In genomic region chr5:83917261-83917908, GRCh38 we compare ENCODE assay signal across 23 cellular contexts.
DNase-seq lines count a peak whose midpoint lies in the region; ATAC-seq and TF ChIP-seq lines count a peak whose summit lies in the region.
"Had no signal": no experiment of that assay in that cellular context is flagged by ENCODE, and none has a peak within 500 bp of the region (broad histone marks: within the 10 kb centered on the region; RNA-seq: fewer than 3 reads in every experiment).

No MANE protein-coding gene starts in this region.

- H3K36me3 Mint-ChIP-seq in naive thymus-derived CD8-positive, alpha-beta T cell = no peaks in the 10 kb centered on the region
- H3K36me3 Mint-ChIP-seq: CD8-positive, alpha-beta T cell had no signal

- CTCF ChIA-PET in IMR-90 (lab: Yijun Ruan, JAX) = interaction anchor here (0.7 kb wide), 1 partner anchor 10 kb away, joined by 3 read pairs; no protein-coding TSS in a partner anchor

- H3K79me2 ChIP-seq in hepatocyte (no peaks in the 10 kb centered on the region), trophoblast cell (ENCODE audit: control insufficient read depth, insufficient read depth, low read length, poor library complexity) (no peaks in the 10 kb centered on the region)

- no peaks in the 10 kb centered on the region for H3K9me2 ChIP-seq in hepatocyte (replicated peaks; ENCODE audit: insufficient read depth)

- H4K12ac ChIP-seq in trophoblast cell (ENCODE audit: low read depth, low read length) = no peak overlapping the region

- ATAC-seq in IMR-90 (ENCODE audit: low read depth) = no peak
- ATAC-seq in GM21619 (IDR thresholded peaks at IDR 0.05; ENCODE audit: unreplicated experiment) = no peak
- no peak for ATAC-seq in GM18861 (IDR thresholded peaks at IDR 0.05; ENCODE audit: unreplicated experiment)
- ATAC-seq in naive thymus-derived CD8-positive, alpha-beta T cell = no peak
- ATAC-seq: CD8-positive, alpha-beta T cell; HepG2; Panc1 had no signal

- no peak overlapping the region for H2BK20ac ChIP-seq in IMR-90 (ENCODE audit: low read depth, low read length)

- peaks cover 0 to 4% (median 3%) of the 10 kb centered on the region in 5 donors for H3K27me3 Mint-ChIP-seq in naive thymus-derived CD8-positive, alpha-beta T cell

- H3K4me1 Mint-ChIP-seq in naive thymus-derived CD8-positive, alpha-beta T cell = no peaks in the 10 kb centered on the region

- WGBS in IMR-90 (ENCODE audit: extremely low coverage in 2 of 2, insufficient read length in 1 of 2), 2 experiments = 100% methylated on average over 1 of the region's 4 CpGs; no CpG with 5 or more reads in 1 of the 2 experiments
- WGBS in hepatocyte (ENCODE audit: low lambda C conversion rate, missing lambda C conversion rate) = 67% methylated on average over 4 of the region's 4 CpGs
- no CpG with 5 or more reads among the region's 4 CpGs for WGBS in trophoblast cell (ENCODE audit: extremely low coverage, insufficient coverage, insufficient read length)

- in situ Hi-C loops in IMR-90 (cut with MboI; ENCODE audit: low sequenced_read_pairs) = no loop called here

- no peak overlapping the region for H3K4me3 ChIP-seq in IMR-90 (ENCODE audit: insufficient read depth, low read depth, low read length)
- H3K4me3 ChIP-seq in SJCRH30 = no peak overlapping the region
- H3K4me3 ChIP-seq in hepatocyte = no peak overlapping the region
- H3K4me3 ChIP-seq in trophoblast cell (ENCODE audit: low read depth, low read length) = no peak overlapping the region

- H3K9me3 ChIP-seq in IMR-90 (ENCODE audit: control insufficient read depth, insufficient read depth, low read length) (no peaks in the 10 kb centered on the region), SJCRH30 (replicated peaks) (0 out of 2 replicates have a peak, but pooled peaks cover 2% of the 10 kb centered on the region), hepatocyte (ENCODE audit: low read depth) (no peaks in the 10 kb centered on the region), trophoblast cell (ENCODE audit: insufficient read depth, low read depth, low read length) (no peaks in the 10 kb centered on the region)
- H3K9me3 ChIP-seq: Caco-2 had no signal

- no peak for TF ChIP-seq POLR2A in IMR-90 (IDR thresholded peaks at IDR 0.05; ENCODE audit: low read depth, low read length)

- H3K14ac ChIP-seq in IMR-90 (replicated peaks; ENCODE audit: low read depth, low read length) (no peak overlapping the region), trophoblast cell (ENCODE audit: low read length) (no peak overlapping the region)

- H4K91ac ChIP-seq in IMR-90 (ENCODE audit: insufficient read depth, low read depth, low read length) (no peak overlapping the region), trophoblast cell (ENCODE audit: low read depth, low read length) (no peak overlapping the region)

- TF ChIP-seq CTCF in IMR-90 (conservative IDR thresholded peaks at IDR 0.05; ENCODE audit: low read depth, low read length) = no peak
- TF ChIP-seq CTCF in hepatocyte (IDR thresholded peaks at IDR 0.05; ENCODE audit: poor library complexity) = no peak

- no TSS peak for BruUV-seq in IMR-90 (replicated peaks; lab: Mats Ljungman, UMichigan)

- H3K23ac ChIP-seq in IMR-90 (ENCODE audit: low read depth, low read length) (no peak overlapping the region), trophoblast cell (ENCODE audit: low read length) (no peak overlapping the region)

- dilution Hi-C loops in IMR-90 (cut with HindIII; ENCODE audit: low sequenced_read_pairs, unreplicated experiment) = no loop called here

- H3K9ac ChIP-seq in IMR-90 (ENCODE audit: low read depth, low read length) = no peak overlapping the region
- H3K9ac ChIP-seq in trophoblast cell (ENCODE audit: low read length) = no peak overlapping the region

- H4K8ac ChIP-seq in IMR-90 (ENCODE audit: low read depth in 2 of 2, low read length in 2 of 2) (no peak overlapping the region), trophoblast cell (ENCODE audit: low read depth, low read length) (no peak overlapping the region)

- H3K9me3 Mint-ChIP-seq in naive thymus-derived CD8-positive, alpha-beta T cell = no peaks in the 10 kb centered on the region
- H3K9me3 Mint-ChIP-seq: CD8-positive, alpha-beta T cell had no signal

- no peaks in the 10 kb centered on the region for H3K79me1 ChIP-seq in IMR-90 (ENCODE audit: low read depth in 1 of 2, low read length in 2 of 2)
- no peaks in the 10 kb centered on the region for H3K79me1 ChIP-seq in trophoblast cell (ENCODE audit: low read length)

- no peak overlapping the region for H2BK15ac ChIP-seq in IMR-90 (ENCODE audit: low read depth, low read length)

- H3K18ac ChIP-seq in IMR-90 (ENCODE audit: low read depth, low read length) = peak overlapping the region; percentile 50; the same call in 1 of the 2 replicates
- no peak overlapping the region for H3K18ac ChIP-seq in trophoblast cell (ENCODE audit: low read length)

- H3K4me2 ChIP-seq in IMR-90 (ENCODE audit: low read depth, low read length) (no peak overlapping the region), hepatocyte (no peak overlapping the region), trophoblast cell (ENCODE audit: low read length) (no peak overlapping the region)

- H2AK5ac ChIP-seq in IMR-90 (ENCODE audit: low read depth, low read length) = no peak overlapping the region
- H2AK5ac ChIP-seq in trophoblast cell (ENCODE audit: low read length) = no peak overlapping the region

- intact Hi-C loops in IMR-90 (cut with micrococcal nuclease) = no loop called here

- no peak overlapping the region for H3K27ac ChIP-seq in IMR-90 (ENCODE audit: insufficient read depth, low read length)
- H3K27ac ChIP-seq in SJCRH30 = no peak overlapping the region; the same call in 1 of the 2 replicates
- no peak overlapping the region for H3K27ac ChIP-seq in hepatocyte
- H3K27ac ChIP-seq in trophoblast cell (ENCODE audit: low read depth, low read length) = no peak overlapping the region
- H3K27ac ChIP-seq: C4-2B, RWPE1 had no signal

- H3K4me3 Mint-ChIP-seq in naive thymus-derived CD8-positive, alpha-beta T cell = no peak overlapping the region
- H3K4me3 Mint-ChIP-seq: CD8-positive, alpha-beta T cell had no signal

- H2BK120ac ChIP-seq in IMR-90 (ENCODE audit: low read depth, low read length) = no peak overlapping the region
- H2BK120ac ChIP-seq in trophoblast cell (ENCODE audit: insufficient read depth, low read length, poor library complexity) = no peak overlapping the region

- H4K5ac ChIP-seq in IMR-90 (ENCODE audit: low read depth, low read length) = no peak overlapping the region

- no peaks in the 10 kb centered on the region for H3K36me3 ChIP-seq in IMR-90 (ENCODE audit: control insufficient read depth, insufficient read depth, low read length)
- no peaks in the 10 kb centered on the region for H3K36me3 ChIP-seq in SJCRH30
- H3K36me3 ChIP-seq in hepatocyte (replicated peaks; ENCODE audit: insufficient read depth, low read depth) = no peaks in the 10 kb centered on the region
- H3K36me3 ChIP-seq in trophoblast cell (ENCODE audit: control insufficient read depth in 1 of 2, insufficient read depth in 2 of 2, low read length in 2 of 2) = no peaks in the 10 kb centered on the region

- H4K20me1 ChIP-seq in IMR-90 (ENCODE audit: insufficient read depth, low read length) (no peaks in the 10 kb centered on the region), hepatocyte (ENCODE audit: insufficient read depth, poor library complexity, severe bottlenecking) (no peaks in the 10 kb centered on the region)

- POLR2A ChIA-PET in IMR-90 (lab: Charles Lee; ENCODE audit: unreplicated experiment) = no interaction called here
- POLR2A ChIA-PET in naive thymus-derived CD8-positive, alpha-beta T cell (lab: Charles Lee) = no interaction called here

- no peak for DNase-seq in IMR-90
- DNase-seq in SJCRH30 = peak; percentile 16 to 50
- peak; percentile 13 for DNase-seq in hepatocyte (ENCODE audit: low spot score)
- DNase-seq in trophoblast cell = no peak
- DNase-seq in NAMALWA (ENCODE audit: low spot score) = no peak
- DNase-seq in naive thymus-derived CD8-positive, alpha-beta T cell = no peak
- DNase-seq: Caco-2; CD8-positive, alpha-beta T cell; DMS79; EL; GF-D8; H7; KBM-7; NCI-H2029; NCI-H2227 treated with DMSO at 0.1 percent for 48 hours; NCI-H526 treated with DMSO at 0.1 percent for 48 hours; SHP77 treated with DMSO at 0.1 percent for 48 hours had no signal

- no peak for TF ChIP-seq RAD21 in IMR-90 (IDR thresholded peaks at IDR 0.05; ENCODE audit: low read length)

- H2BK5ac ChIP-seq in IMR-90 (ENCODE audit: low read depth, low read length, poor library complexity, severe bottlenecking) (no peak overlapping the region), trophoblast cell (ENCODE audit: low read depth, low read length, poor library complexity) (peak overlapping the region; percentile 56)

- H3K4ac ChIP-seq in IMR-90 (ENCODE audit: low read depth, low read length) (no peak overlapping the region), trophoblast cell (ENCODE audit: low read depth, low read length) (no peak overlapping the region)

- peaks cover 12% of the 10 kb centered on the region for H3K4me1 ChIP-seq in IMR-90 (ENCODE audit: control insufficient read depth, insufficient read depth, low read length)
- peaks cover 17% of the 10 kb centered on the region for H3K4me1 ChIP-seq in SJCRH30
- peaks cover 8% of the 10 kb centered on the region for H3K4me1 ChIP-seq in hepatocyte (ENCODE audit: insufficient read depth)
- peaks cover 0 to 2% of the 10 kb centered on the region in 2 experiments for H3K4me1 ChIP-seq in trophoblast cell (ENCODE audit: control insufficient read depth in 1 of 2, insufficient read depth in 2 of 2, low read length in 2 of 2)
- H3K4me1 ChIP-seq: Caco-2 had no signal

- H3K9me1 ChIP-seq in IMR-90 (ENCODE audit: insufficient read depth, low read length) = peaks cover 7% of the 10 kb centered on the region

- H3K27ac Mint-ChIP-seq in naive thymus-derived CD8-positive, alpha-beta T cell = no peak overlapping the region
- H3K27ac Mint-ChIP-seq: CD8-positive, alpha-beta T cell had no signal

- H3K56ac ChIP-seq in IMR-90 (ENCODE audit: extremely low read depth, insufficient read depth, low read length) = no peak overlapping the region

- H2AFZ ChIP-seq in IMR-90 (replicated peaks; ENCODE audit: low read length, poor library complexity) = no peak overlapping the region
- H2AFZ ChIP-seq in hepatocyte = no peak overlapping the region
- H2AFZ ChIP-seq in trophoblast cell (ENCODE audit: insufficient read depth, low read length, poor library complexity) = no peak overlapping the region

- no peaks in the 10 kb centered on the region for H3K27me3 ChIP-seq in IMR-90 (ENCODE audit: control insufficient read depth, insufficient read depth, low read length)
- no peaks in the 10 kb centered on the region for H3K27me3 ChIP-seq in SJCRH30
- no peaks in the 10 kb centered on the region for H3K27me3 ChIP-seq in hepatocyte
- no peaks in the 10 kb centered on the region for H3K27me3 ChIP-seq in trophoblast cell (ENCODE audit: insufficient read depth, low read length)

- no peak overlapping the region for H2AK9ac ChIP-seq in IMR-90 (replicated peaks; ENCODE audit: low read depth, low read length, poor library complexity)

- peak overlapping the region; percentile 58 for H2BK12ac ChIP-seq in trophoblast cell (ENCODE audit: low read length)

Comparison
In these comparisons a context has a peak if more than half of its experiments do, and no peak if none do; other contexts are left out.
1. DNase-seq: peak in SJCRH30 (2 of 2) and hepatocyte (single experiment); none in IMR-90 (single experiment), trophoblast cell (0 of 2), NAMALWA (single experiment) and naive thymus-derived CD8-positive, alpha-beta T cell (0 of 10).